1 cellular context compared by ENCODE assay signal in the genomic region with DNA sequence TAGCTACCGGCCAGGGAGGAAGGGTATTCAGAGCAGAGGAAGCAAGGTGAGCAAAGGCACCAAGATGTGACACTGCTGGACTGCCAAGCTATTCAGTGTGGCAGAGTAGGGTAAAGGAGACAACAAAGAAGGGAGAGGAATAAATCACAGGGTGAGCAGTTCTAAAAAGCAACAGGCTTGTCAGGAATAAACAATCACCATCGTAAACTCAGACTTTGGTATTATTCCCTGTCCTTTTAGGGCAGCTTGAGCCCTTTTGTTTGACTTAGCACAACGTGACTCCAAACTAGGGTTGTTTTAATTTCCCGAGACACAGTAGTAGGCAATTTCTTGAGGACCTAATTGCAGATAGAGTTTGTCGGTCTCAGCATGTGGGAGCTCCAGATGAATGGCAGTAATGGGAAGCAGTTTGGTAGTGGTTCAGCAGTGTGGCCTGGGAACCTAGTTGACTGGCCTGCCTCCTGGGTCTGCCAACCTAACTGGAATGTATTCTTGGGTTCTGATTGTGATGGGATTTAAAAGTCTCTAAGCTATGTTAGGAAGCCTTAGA.
TF ChIP-seq lines count a peak whose summit lies in the region.

No MANE protein-coding gene starts in this region.

TF ChIP-seq in H1, 55 proteins besides CTCF, POLR2A, EP300 and RAD21 (continued from another document):
- TF ChIP-seq, protein P1, sequence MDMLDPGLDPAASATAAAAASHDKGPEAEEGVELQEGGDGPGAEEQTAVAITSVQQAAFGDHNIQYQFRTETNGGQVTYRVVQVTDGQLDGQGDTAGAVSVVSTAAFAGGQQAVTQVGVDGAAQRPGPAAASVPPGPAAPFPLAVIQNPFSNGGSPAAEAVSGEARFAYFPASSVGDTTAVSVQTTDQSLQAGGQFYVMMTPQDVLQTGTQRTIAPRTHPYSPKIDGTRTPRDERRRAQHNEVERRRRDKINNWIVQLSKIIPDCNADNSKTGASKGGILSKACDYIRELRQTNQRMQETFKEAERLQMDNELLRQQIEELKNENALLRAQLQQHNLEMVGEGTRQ (IDR thresholded peaks at IDR 0.05; ENCODE audit: low read length): no peak
- TF ChIP-seq, protein P2, sequence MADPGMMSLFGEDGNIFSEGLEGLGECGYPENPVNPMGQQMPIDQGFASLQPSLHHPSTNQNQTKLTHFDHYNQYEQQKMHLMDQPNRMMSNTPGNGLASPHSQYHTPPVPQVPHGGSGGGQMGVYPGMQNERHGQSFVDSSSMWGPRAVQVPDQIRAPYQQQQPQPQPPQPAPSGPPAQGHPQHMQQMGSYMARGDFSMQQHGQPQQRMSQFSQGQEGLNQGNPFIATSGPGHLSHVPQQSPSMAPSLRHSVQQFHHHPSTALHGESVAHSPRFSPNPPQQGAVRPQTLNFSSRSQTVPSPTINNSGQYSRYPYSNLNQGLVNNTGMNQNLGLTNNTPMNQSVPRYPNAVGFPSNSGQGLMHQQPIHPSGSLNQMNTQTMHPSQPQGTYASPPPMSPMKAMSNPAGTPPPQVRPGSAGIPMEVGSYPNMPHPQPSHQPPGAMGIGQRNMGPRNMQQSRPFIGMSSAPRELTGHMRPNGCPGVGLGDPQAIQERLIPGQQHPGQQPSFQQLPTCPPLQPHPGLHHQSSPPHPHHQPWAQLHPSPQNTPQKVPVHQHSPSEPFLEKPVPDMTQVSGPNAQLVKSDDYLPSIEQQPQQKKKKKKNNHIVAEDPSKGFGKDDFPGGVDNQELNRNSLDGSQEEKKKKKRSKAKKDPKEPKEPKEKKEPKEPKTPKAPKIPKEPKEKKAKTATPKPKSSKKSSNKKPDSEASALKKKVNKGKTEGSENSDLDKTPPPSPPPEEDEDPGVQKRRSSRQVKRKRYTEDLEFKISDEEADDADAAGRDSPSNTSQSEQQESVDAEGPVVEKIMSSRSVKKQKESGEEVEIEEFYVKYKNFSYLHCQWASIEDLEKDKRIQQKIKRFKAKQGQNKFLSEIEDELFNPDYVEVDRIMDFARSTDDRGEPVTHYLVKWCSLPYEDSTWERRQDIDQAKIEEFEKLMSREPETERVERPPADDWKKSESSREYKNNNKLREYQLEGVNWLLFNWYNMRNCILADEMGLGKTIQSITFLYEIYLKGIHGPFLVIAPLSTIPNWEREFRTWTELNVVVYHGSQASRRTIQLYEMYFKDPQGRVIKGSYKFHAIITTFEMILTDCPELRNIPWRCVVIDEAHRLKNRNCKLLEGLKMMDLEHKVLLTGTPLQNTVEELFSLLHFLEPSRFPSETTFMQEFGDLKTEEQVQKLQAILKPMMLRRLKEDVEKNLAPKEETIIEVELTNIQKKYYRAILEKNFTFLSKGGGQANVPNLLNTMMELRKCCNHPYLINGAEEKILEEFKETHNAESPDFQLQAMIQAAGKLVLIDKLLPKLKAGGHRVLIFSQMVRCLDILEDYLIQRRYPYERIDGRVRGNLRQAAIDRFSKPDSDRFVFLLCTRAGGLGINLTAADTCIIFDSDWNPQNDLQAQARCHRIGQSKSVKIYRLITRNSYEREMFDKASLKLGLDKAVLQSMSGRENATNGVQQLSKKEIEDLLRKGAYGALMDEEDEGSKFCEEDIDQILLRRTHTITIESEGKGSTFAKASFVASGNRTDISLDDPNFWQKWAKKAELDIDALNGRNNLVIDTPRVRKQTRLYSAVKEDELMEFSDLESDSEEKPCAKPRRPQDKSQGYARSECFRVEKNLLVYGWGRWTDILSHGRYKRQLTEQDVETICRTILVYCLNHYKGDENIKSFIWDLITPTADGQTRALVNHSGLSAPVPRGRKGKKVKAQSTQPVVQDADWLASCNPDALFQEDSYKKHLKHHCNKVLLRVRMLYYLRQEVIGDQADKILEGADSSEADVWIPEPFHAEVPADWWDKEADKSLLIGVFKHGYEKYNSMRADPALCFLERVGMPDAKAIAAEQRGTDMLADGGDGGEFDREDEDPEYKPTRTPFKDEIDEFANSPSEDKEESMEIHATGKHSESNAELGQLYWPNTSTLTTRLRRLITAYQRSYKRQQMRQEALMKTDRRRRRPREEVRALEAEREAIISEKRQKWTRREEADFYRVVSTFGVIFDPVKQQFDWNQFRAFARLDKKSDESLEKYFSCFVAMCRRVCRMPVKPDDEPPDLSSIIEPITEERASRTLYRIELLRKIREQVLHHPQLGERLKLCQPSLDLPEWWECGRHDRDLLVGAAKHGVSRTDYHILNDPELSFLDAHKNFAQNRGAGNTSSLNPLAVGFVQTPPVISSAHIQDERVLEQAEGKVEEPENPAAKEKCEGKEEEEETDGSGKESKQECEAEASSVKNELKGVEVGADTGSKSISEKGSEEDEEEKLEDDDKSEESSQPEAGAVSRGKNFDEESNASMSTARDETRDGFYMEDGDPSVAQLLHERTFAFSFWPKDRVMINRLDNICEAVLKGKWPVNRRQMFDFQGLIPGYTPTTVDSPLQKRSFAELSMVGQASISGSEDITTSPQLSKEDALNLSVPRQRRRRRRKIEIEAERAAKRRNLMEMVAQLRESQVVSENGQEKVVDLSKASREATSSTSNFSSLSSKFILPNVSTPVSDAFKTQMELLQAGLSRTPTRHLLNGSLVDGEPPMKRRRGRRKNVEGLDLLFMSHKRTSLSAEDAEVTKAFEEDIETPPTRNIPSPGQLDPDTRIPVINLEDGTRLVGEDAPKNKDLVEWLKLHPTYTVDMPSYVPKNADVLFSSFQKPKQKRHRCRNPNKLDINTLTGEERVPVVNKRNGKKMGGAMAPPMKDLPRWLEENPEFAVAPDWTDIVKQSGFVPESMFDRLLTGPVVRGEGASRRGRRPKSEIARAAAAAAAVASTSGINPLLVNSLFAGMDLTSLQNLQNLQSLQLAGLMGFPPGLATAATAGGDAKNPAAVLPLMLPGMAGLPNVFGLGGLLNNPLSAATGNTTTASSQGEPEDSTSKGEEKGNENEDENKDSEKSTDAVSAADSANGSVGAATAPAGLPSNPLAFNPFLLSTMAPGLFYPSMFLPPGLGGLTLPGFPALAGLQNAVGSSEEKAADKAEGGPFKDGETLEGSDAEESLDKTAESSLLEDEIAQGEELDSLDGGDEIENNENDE (IDR thresholded peaks at IDR 0.05; ENCODE audit: insufficient replicate concordance, low read length): no peak
- TF ChIP-seq CREB1 (IDR thresholded peaks at IDR 0.05) (no peak), KDM4A (IDR thresholded peaks at IDR 0.05; ENCODE audit: low read depth, low read length, severe bottlenecking) (no peak), CHD1 (IDR thresholded peaks at IDR 0.05; ENCODE audit: low read depth, low read length) (no peak), SIX5 (IDR thresholded peaks at IDR 0.05; ENCODE audit: low read depth, low read length) (no peak), RXRA (IDR thresholded peaks at IDR 0.05; ENCODE audit: insufficient read depth, low read depth, low read length) (no peak), GTF2F1 (IDR thresholded peaks at IDR 0.05; ENCODE audit: borderline replicate concordance, low read depth, low read length) (no peak), SAP30 (IDR thresholded peaks at IDR 0.05; ENCODE audit: insufficient read depth, insufficient replicate concordance, low read length) (no peak), JUND (IDR thresholded peaks at IDR 0.05; ENCODE audit: low read length) (no peak), SP2 (IDR thresholded peaks at IDR 0.05; ENCODE audit: low read length) (no peak)
- TF ChIP-seq, protein P3, sequence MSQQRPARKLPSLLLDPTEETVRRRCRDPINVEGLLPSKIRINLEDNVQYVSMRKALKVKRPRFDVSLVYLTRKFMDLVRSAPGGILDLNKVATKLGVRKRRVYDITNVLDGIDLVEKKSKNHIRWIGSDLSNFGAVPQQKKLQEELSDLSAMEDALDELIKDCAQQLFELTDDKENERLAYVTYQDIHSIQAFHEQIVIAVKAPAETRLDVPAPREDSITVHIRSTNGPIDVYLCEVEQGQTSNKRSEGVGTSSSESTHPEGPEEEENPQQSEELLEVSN (IDR thresholded peaks at IDR 0.05): no peak
- TF ChIP-seq, protein P4, sequence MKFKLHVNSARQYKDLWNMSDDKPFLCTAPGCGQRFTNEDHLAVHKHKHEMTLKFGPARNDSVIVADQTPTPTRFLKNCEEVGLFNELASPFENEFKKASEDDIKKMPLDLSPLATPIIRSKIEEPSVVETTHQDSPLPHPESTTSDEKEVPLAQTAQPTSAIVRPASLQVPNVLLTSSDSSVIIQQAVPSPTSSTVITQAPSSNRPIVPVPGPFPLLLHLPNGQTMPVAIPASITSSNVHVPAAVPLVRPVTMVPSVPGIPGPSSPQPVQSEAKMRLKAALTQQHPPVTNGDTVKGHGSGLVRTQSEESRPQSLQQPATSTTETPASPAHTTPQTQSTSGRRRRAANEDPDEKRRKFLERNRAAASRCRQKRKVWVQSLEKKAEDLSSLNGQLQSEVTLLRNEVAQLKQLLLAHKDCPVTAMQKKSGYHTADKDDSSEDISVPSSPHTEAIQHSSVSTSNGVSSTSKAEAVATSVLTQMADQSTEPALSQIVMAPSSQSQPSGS (IDR thresholded peaks at IDR 0.05; ENCODE audit: low read length): no peak
